Comparison of ENCODE assay signal across 8 cellular contexts in genomic region chr2:102703748-102704147, GRCh38. TPM values are rescaled to one million over a fixed set of nuclear protein-coding genes. Genes with fewer than 3 reads are reported as not detected.
A peak's percentile ranks its signal among the peaks of the same experiment; 100 is the strongest.
DNase-seq lines count a peak whose midpoint lies in the region; ATAC-seq, FAIRE-seq and TF ChIP-seq lines count a peak whose summit lies in the region.

No MANE protein-coding gene starts in this region.

- TF ChIP-seq EP300 in A549 (IDR thresholded peaks at IDR 0.05), result no peak

- H3K4me2 ChIP-seq in A549, result no peak overlapping the region

- no peak overlapping the region for H3K4me3 ChIP-seq in A549
- H3K4me3 ChIP-seq in endodermal cell (ENCODE audit: low read length), result no peak overlapping the region

- no peak overlapping the region for H3K27ac Mint-ChIP-seq in endodermal cell
- H3K27ac Mint-ChIP-seq in osteocyte (ENCODE audit: unreplicated experiment), result no peak overlapping the region
- H3K27ac Mint-ChIP-seq in immature natural killer cell, result no peak overlapping the region

- TF ChIP-seq CTCF in A549 (IDR thresholded peaks at IDR 0.05) (peak; percentile 72), endodermal cell (conservative IDR thresholded peaks at IDR 0.05) (peak; percentile 75), osteocyte (IDR thresholded peaks at IDR 0.05) (peak; percentile 49)

- no peaks in the 10 kb centered on the region for H3K36me3 Mint-ChIP-seq in endodermal cell (ENCODE audit: low read depth)
- no peaks in the 10 kb centered on the region for H3K36me3 Mint-ChIP-seq in osteocyte (ENCODE audit: unreplicated experiment)
- H3K36me3 Mint-ChIP-seq in immature natural killer cell, result no peaks in the 10 kb centered on the region

- CTCF ChIA-PET in A549 (lab: Yijun Ruan, JAX), result interaction anchor here (0.6 to 4.9 kb wide), 23 partner anchors 9 to 463 kb away, joined by 3 to 52 read pairs (median 4); partner anchors contain the start of gene SLC9A4

- no peaks in the 10 kb centered on the region for H3K9me3 Mint-ChIP-seq in endodermal cell
- no peaks in the 10 kb centered on the region for H3K9me3 Mint-ChIP-seq in osteocyte (ENCODE audit: unreplicated experiment)
- no peaks in the 10 kb centered on the region for H3K9me3 Mint-ChIP-seq in immature natural killer cell

- H3K4me3 Mint-ChIP-seq in endodermal cell (no peak overlapping the region), osteocyte (ENCODE audit: unreplicated experiment) (no peak overlapping the region), immature natural killer cell (no peak overlapping the region)

- H3K4me1 ChIP-seq in A549 (peaks cover 9% of the 10 kb centered on the region), endodermal cell (ENCODE audit: control insufficient read depth, insufficient read depth, low read length) (peaks cover 7% of the 10 kb centered on the region)

- H3K9ac ChIP-seq in endodermal cell (ENCODE audit: extremely low read depth, low read length, poor library complexity, severe bottlenecking), result no peak overlapping the region

- H3K36me3 ChIP-seq in endodermal cell (ENCODE audit: control insufficient read depth, insufficient read depth, low read length), result no peaks in the 10 kb centered on the region

- peak; percentile 47 to 55 for DNase-seq in A549 (ENCODE audit: low read depth in 1 of 2, low spot score in 1 of 2)
- DNase-seq in ELF-1 (ENCODE audit: low read depth, low spot score), result peak; percentile 7
- peak; percentile 42 for DNase-seq in NCI-H2227 (lab: John Stamatoyannopoulos, UW; ENCODE audit: unreplicated experiment)
- DNase-seq in endodermal cell, result peak; percentile 50
- no peak for DNase-seq in osteocyte (ENCODE audit: extremely low spot score, unreplicated experiment)
- DNase-seq in immature natural killer cell, result no peak
- DNase-seq in NCI-H187 (lab: John Stamatoyannopoulos, UW), result no peak

- no peaks in the 10 kb centered on the region for H3K27me3 ChIP-seq in endodermal cell (ENCODE audit: control insufficient read depth, insufficient read depth, low read length, poor library complexity, severe bottlenecking)

- ATAC-seq in A549 (peak; percentile 83 to 93), HG03460 (IDR thresholded peaks at IDR 0.05; ENCODE audit: unreplicated experiment) (no peak)

- no peak for FAIRE-seq in A549 (lab: Jason Lieb, UNC)

- POLR2A ChIA-PET in A549 (lab: Yijun Ruan, JAX), result no interaction called here

- no peaks in the 10 kb centered on the region for H3K9me3 ChIP-seq in A549
- H3K9me3 ChIP-seq in endodermal cell (ENCODE audit: control insufficient read depth, low read length), result no peaks in the 10 kb centered on the region

- H3K4me1 Mint-ChIP-seq in endodermal cell (peaks cover 16% of the 10 kb centered on the region), osteocyte (ENCODE audit: unreplicated experiment) (no peaks in the 10 kb centered on the region), immature natural killer cell (no peaks in the 10 kb centered on the region)

- peak; percentile 76 to 78 for TF ChIP-seq RAD21 in A549 (conservative IDR thresholded peaks at IDR 0.05 in 1 of 2, IDR thresholded peaks at IDR 0.05 in 1 of 2)

- no peak overlapping the region for H3K27ac ChIP-seq in A549
- H3K27ac ChIP-seq in endodermal cell (ENCODE audit: low read depth, low read length), result no peak overlapping the region

- no peak for TF ChIP-seq POLR2A in A549 (IDR thresholded peaks at IDR 0.05; ENCODE audit: low read length)

- no peaks in the 10 kb centered on the region for H3K27me3 Mint-ChIP-seq in endodermal cell (ENCODE audit: insufficient read depth)
- peaks cover 23% of the 10 kb centered on the region for H3K27me3 Mint-ChIP-seq in osteocyte (ENCODE audit: unreplicated experiment)
- peaks cover 2 to 21% (median 2%) of the 10 kb centered on the region in 3 donors for H3K27me3 Mint-ChIP-seq in immature natural killer cell (ENCODE audit: low read depth in 3 of 3)

TF ChIP-seq in A549, 52 proteins besides CTCF, POLR2A, EP300 and RAD21:
- TF ChIP-seq JUNB (IDR thresholded peaks at IDR 0.05) (no peak), SREBF2 (IDR thresholded peaks at IDR 0.05) (no peak), SMC3 (IDR thresholded peaks at IDR 0.05) (peak; percentile 60), ZC3H11A (IDR thresholded peaks at IDR 0.05) (no peak)

RNA-seq across cellular contexts. Expression of gene TMEM182, which starts 58.1 kb away (rescaled TPM):
- 13.1 and 13.8 TPM in 2 replicates for polyA plus RNA-seq in A549 (2011; rRNA removed)
- polyA plus RNA-seq in A549 (2012; cell fraction: cytosol; rRNA removed), result 2.9 and 3.2 TPM in 2 replicates
- 0.78 and 1.4 TPM in 2 replicates for polyA plus RNA-seq in A549 (2012; cell fraction: nucleus; rRNA removed)
- polyA plus RNA-seq in A549 (2017; fragmentation: RNase III; extraction: RNeasy Plus Mini Kit Qiagen cat#74134 plus additional on column Dnase treatment), result 5.3 to 5.7 TPM (median 5.4 TPM) in 3 replicates
- 6.2 and 10.5 TPM in 2 replicates for polyA minus RNA-seq in A549 (2011; rRNA and poly(A)+ RNA removed)
- total RNA-seq in endodermal cell, result 1 to 10 TPM; 4.2 to 5.6 TPM
- polyA plus RNA-seq in endodermal cell (2013, experiment 1 of 2), result 6.3 TPM
- polyA plus RNA-seq in endodermal cell (2013, experiment 2 of 2), result 5.4 TPM
- total RNA-seq in osteocyte, result 2.7 and 3.1 TPM in 2 replicates
- 1 to 10 TPM; 6.2 to 6.5 (median 6.2) TPM for polyA plus RNA-seq in immature natural killer cell

Comparison
In these comparisons a context has a peak if more than half of its experiments do, and no peak if none do; other contexts are left out.
1. DNase-seq: peak in A549 (2 of 2), ELF-1 (single experiment), NCI-H2227 (single experiment) and endodermal cell (single experiment); none in osteocyte (single experiment), immature natural killer cell (0 of 3) and NCI-H187 (0 of 2).
2. Peak in every context shown above with its lines, with median percentiles within 50 percentile points of each other: CTCF ChIP-seq.